15 cellular contexts compared by ENCODE assay signal in genomic region chr2:7681852-7682461, GRCh38.
DNase-seq lines count a peak whose midpoint lies in the region; ATAC-seq and TF ChIP-seq lines count a peak whose summit lies in the region.
"Had no signal": no experiment of that assay in that cellular context is flagged by ENCODE, and none has a peak within 500 bp of the region (broad histone marks: within the 10 kb centered on the region; RNA-seq: fewer than 3 reads in every experiment).

No MANE protein-coding gene starts in this region.

- H3K9me3 ChIP-seq in Caco-2 (no peaks in the 10 kb centered on the region), body of pancreas (no peaks in the 10 kb centered on the region)
- H3K9me3 ChIP-seq: BLaER1 had no signal

- whole genome bisulfite sequencing in body of pancreas, 2 donors = 54 to 62% methylated on average over 3 of the region's 3 CpGs

- H3K9me3 Mint-ChIP-seq in Caco-2 (ENCODE audit: unreplicated experiment) (peaks cover 25% of the 10 kb centered on the region), GM23338 (no peaks in the 10 kb centered on the region)

- H3K4me3 Mint-ChIP-seq in Caco-2 (ENCODE audit: unreplicated experiment) (peak overlapping the region; percentile 53), GM23338 (no peak overlapping the region)

- intact Hi-C loops in Caco-2 (cut with micrococcal nuclease; ENCODE audit: unreplicated experiment) (loop anchor here (10.0 kb wide), 1 partner anchor 1003 kb away; the partner anchor contains the start of gene ID2), body of pancreas (cut with DNase I) (no loop called here)

- H3K9me2 ChIP-seq in GM23338 (ENCODE audit: insufficient read depth) = peaks cover 28% of the 10 kb centered on the region

- POLR2A ChIA-PET in Caco-2 (lab: Charles Lee) = no interaction called here

- DNase-seq in Caco-2 = peak; percentile 33 to 59
- DNase-seq in GM23338 (ENCODE audit: low spot score) = no peak
- DNase-seq in body of pancreas = peak in 3 of 4 donors; percentile 5 to 27 (median 9)
- peak; percentile 25 for DNase-seq in kidney tubule cell (ENCODE audit: low spot score)
- DNase-seq in SW 1271 (lab: John Stamatoyannopoulos, UW) = no peak
- no peak for DNase-seq in NCI-H2081 treated with DMSO at 0.1 percent for 48 hours (lab: John Stamatoyannopoulos, UW)
- DNase-seq in amygdala (lab: John Stamatoyannopoulos, UW) = no peak
- no peak for DNase-seq in activated gamma-delta T cell treated with Interleukin-2 at 50 U/mL for 16 hours
- DNase-seq: 8988T, AML-193, DMS153, GF-D8, H7, IMR-90 had no signal

- H3K36me3 ChIP-seq in Caco-2 (ENCODE audit: control insufficient read depth, insufficient read depth, low read length) = no peaks in the 10 kb centered on the region
- no peaks in the 10 kb centered on the region for H3K36me3 ChIP-seq in GM23338 (ENCODE audit: insufficient read depth)
- no peaks in the 10 kb centered on the region for H3K36me3 ChIP-seq in body of pancreas (replicated peaks in 1 of 2; ENCODE audit: insufficient read depth in 1 of 2, low read depth in 2 of 2)
- H3K36me3 ChIP-seq: BLaER1 had no signal

- no peaks in the 10 kb centered on the region for H4K20me1 ChIP-seq in GM23338 (replicated peaks; ENCODE audit: insufficient read depth)
- H4K20me1 ChIP-seq: BLaER1 had no signal

- H3K4me2 ChIP-seq in GM23338 = no peak overlapping the region

- CTCF ChIA-PET in Caco-2 (lab: Charles Lee) = no interaction called here

- H3K4me3 ChIP-seq in Caco-2 (ENCODE audit: low read depth, low read length) = no peak overlapping the region
- no peak overlapping the region for H3K4me3 ChIP-seq in GM23338
- H3K4me3 ChIP-seq in body of pancreas = no peak overlapping the region
- H3K4me3 ChIP-seq: BLaER1 had no signal

- no peaks in the 10 kb centered on the region for H3K79me2 ChIP-seq in GM23338 (replicated peaks; ENCODE audit: insufficient read depth)

- no peaks in the 10 kb centered on the region for H3F3A ChIP-seq in GM23338 (replicated peaks; ENCODE audit: low read depth)

- no peaks in the 10 kb centered on the region for H3K27me3 ChIP-seq in Caco-2 (replicated peaks; ENCODE audit: control insufficient read depth, insufficient read depth, low read length)
- H3K27me3 ChIP-seq in GM23338 (ENCODE audit: insufficient read depth) = no peaks in the 10 kb centered on the region
- H3K27me3 ChIP-seq in body of pancreas = no peaks in the 10 kb centered on the region
- H3K27me3 ChIP-seq: BLaER1 had no signal

- H3K4me1 Mint-ChIP-seq in Caco-2 (ENCODE audit: low read depth, unreplicated experiment) (peaks cover 36% of the 10 kb centered on the region), GM23338 (no peaks in the 10 kb centered on the region)

- TF ChIP-seq POLR2A in body of pancreas (IDR thresholded peaks at IDR 0.05) = no peak

- no peak overlapping the region for H3K27ac ChIP-seq in GM23338 (ENCODE audit: low read depth)
- peak overlapping the region in 1 of 4 donors; percentile 45 for H3K27ac ChIP-seq in body of pancreas
- H3K27ac ChIP-seq: BLaER1 had no signal

- peaks cover 50% of the 10 kb centered on the region for H3K4me1 ChIP-seq in Caco-2
- H3K4me1 ChIP-seq in GM23338 (ENCODE audit: insufficient read depth) = no peaks in the 10 kb centered on the region
- H3K4me1 ChIP-seq in body of pancreas = peaks cover 17% of the 10 kb centered on the region

- H3K27me3 Mint-ChIP-seq in Caco-2 (ENCODE audit: insufficient read depth, unreplicated experiment) (no peaks in the 10 kb centered on the region), GM23338 (ENCODE audit: insufficient read depth, low read depth, poor library complexity) (peaks cover 5% of the 10 kb centered on the region)

- TF ChIP-seq CTCF in Caco-2 (IDR thresholded peaks at IDR 0.05; ENCODE audit: insufficient read depth in 1 of 2, low read depth in 1 of 2, low read length in 1 of 2, severe bottlenecking in 1 of 2, unreplicated experiment in 1 of 2) (no peak), GM23338 (conservative IDR thresholded peaks at IDR 0.05; ENCODE audit: low read depth in 2 of 2) (no peak), body of pancreas (IDR thresholded peaks at IDR 0.05) (no peak)

- H2AFZ ChIP-seq in GM23338 = peak overlapping the region; percentile 88; the same call in 1 of the 2 replicates

- H3K36me3 Mint-ChIP-seq in Caco-2 (ENCODE audit: insufficient read depth, unreplicated experiment) (peaks cover 10% of the 10 kb centered on the region), GM23338 (ENCODE audit: low read depth) (no peaks in the 10 kb centered on the region; the same call in 1 of the 3 replicates)

- H3K27ac Mint-ChIP-seq in Caco-2 (ENCODE audit: unreplicated experiment) = peak overlapping the region; percentile 71
- H3K27ac Mint-ChIP-seq in GM23338 = no peak overlapping the region

- ATAC-seq in GM23338 (no peak), body of pancreas (peak; percentile 81)

- BruUV-seq in Caco-2 (replicated peaks; lab: Mats Ljungman, UMichigan) = TSS peak; percentile 79

TF ChIP-seq in GM23338, 12 proteins besides CTCF, POLR2A, EP300 and RAD21 (continues in another document):
- TF ChIP-seq ETS1 (IDR thresholded peaks at IDR 0.05) = no peak
- TF ChIP-seq EZH2phosphoT487 (IDR thresholded peaks at IDR 0.05; ENCODE audit: unreplicated experiment) = no peak
- TF ChIP-seq STAT1 (IDR thresholded peaks at IDR 0.05; ENCODE audit: unreplicated experiment) = no peak
- no peak for TF ChIP-seq EZH2 (IDR thresholded peaks at IDR 0.05; ENCODE audit: low read depth, unreplicated experiment)
- TF ChIP-seq ZNF462 (CRISPR knock-in tag; IDR thresholded peaks at IDR 0.05) = no peak
- no peak for TF ChIP-seq JUNB (IDR thresholded peaks at IDR 0.05; ENCODE audit: unreplicated experiment)
- no peak for TF ChIP-seq NANOG (IDR thresholded peaks at IDR 0.05; ENCODE audit: borderline replicate concordance)
- no peak for TF ChIP-seq ZNF331 (CRISPR knock-in tag; IDR thresholded peaks at IDR 0.05; ENCODE audit: low read depth)
- TF ChIP-seq ZNF114 (CRISPR knock-in tag; IDR thresholded peaks at IDR 0.05) = no peak

Comparison
In these comparisons a context has a peak if more than half of its experiments do, and no peak if none do; other contexts are left out.
1. DNase-seq: peak in Caco-2 (2 of 2), body of pancreas (3 of 4) and kidney tubule cell (single experiment); none in GM23338 (single experiment), SW 1271 (0 of 2), NCI-H2081 treated with DMSO at 0.1 percent for 48 hours (single experiment), amygdala (0 of 56) and activated gamma-delta T cell treated with Interleukin-2 at 50 U/mL for 16 hours (single experiment).